ENCODE assay signal across 16 cellular contexts in the genomic region with DNA sequence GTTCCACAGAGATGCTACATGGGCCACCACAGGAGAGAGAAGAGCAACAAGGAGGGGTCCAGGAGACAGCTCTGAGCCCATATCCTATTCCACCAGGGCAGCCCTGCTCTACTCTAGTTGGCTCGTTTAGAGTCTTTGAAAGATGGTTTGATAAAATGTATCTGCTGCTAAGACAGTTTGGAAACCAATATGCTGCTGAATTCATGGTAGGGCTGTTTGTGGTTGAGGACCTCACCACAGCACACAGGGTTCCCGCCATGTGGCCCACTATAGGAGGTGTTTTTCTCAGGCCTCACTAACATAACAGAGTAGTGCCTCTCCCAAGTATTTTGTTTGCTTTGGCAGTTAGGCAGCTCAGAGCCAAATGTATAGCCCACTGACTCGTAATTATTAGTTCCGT. TPM values are rescaled to one million over a fixed set of nuclear protein-coding genes. Genes with fewer than 3 reads are reported as not detected.
DNase-seq lines count a peak whose midpoint lies in the region; ATAC-seq and TF ChIP-seq lines count a peak whose summit lies in the region.
"Had no signal": no experiment of that assay in that cellular context is flagged by ENCODE, and none has a peak within 500 bp of the region (broad histone marks: within the 10 kb centered on the region; RNA-seq: fewer than 3 reads in every experiment).

No MANE protein-coding gene starts in this region.

- DNase-seq in CD4-positive, alpha-beta T cell = no peak
- DNase-seq in Jurkat, Clone E6-1 (ENCODE audit: low read depth, low spot score) = peak; percentile 97
- DNase-seq in activated T-helper 1 cell treated with anti-CD3 and anti-CD28 coated beads, Interleukin-12 subunit alpha, Interleukin-12 subunit beta, Interleukin-2, Interleukin-4 antibody, amounts not matched to agents 30 ng/mL and 10 ng/mL and 1 ng/mL, durations not matched to agents 14 hours and 24 hours and 36 hours (ENCODE audit: low spot score) = no peak
- no peak for DNase-seq in naive thymus-derived CD4-positive, alpha-beta T cell
- DNase-seq in NCI-H510A treated with DMSO at 0.1 percent for 48 hours (lab: John Stamatoyannopoulos, UW) (no peak), thyroid gland (no peak), putamen (ENCODE audit: low spot score) (no peak)
- DNase-seq: activated CD8-positive, alpha-beta memory T cell treated with anti-CD3 and anti-CD28 coated beads for 24 hours; body of pancreas; Caco-2; head of caudate nucleus; KBM-7; left ventricle myocardium superior; NCI-H2081; right cardiac atrium; stimulated activated CD4-positive, alpha-beta T cell treated with anti-CD3 and anti-CD28 coated beads, Interleukin-15, amount 100 ng/mL, for 24 hours had no signal

- H3K27me3 Mint-ChIP-seq in CD4-positive, alpha-beta T cell = no peaks in the 10 kb centered on the region
- H3K27me3 Mint-ChIP-seq in activated T-helper 1 cell treated with anti-CD3 and anti-CD28 coated beads, Interleukin-12 subunit alpha, Interleukin-12 subunit beta, Interleukin-2, Interleukin-4 antibody, amounts not matched to agents 30 ng/mL and 10 ng/mL and 1 ng/mL, durations not matched to agents 14 hours and 24 hours and 36 hours (ENCODE audit: insufficient read depth) = no peaks in the 10 kb centered on the region
- H3K27me3 Mint-ChIP-seq in naive thymus-derived CD4-positive, alpha-beta T cell = no peaks in the 10 kb centered on the region

- peak; percentile 22 for ATAC-seq in CD4-positive, alpha-beta T cell (ENCODE audit: poor library complexity)
- peak; percentile 43 for ATAC-seq in naive thymus-derived CD4-positive, alpha-beta T cell
- ATAC-seq: body of pancreas, left ventricle myocardium superior, right cardiac atrium had no signal

- H3K36me3 ChIP-seq in naive thymus-derived CD4-positive, alpha-beta T cell (ENCODE audit: control insufficient read depth in 2 of 3, insufficient read depth in 3 of 3, low read length in 3 of 3) = peaks cover 41 to 82% (median 42%) of the 10 kb centered on the region in 3 experiments
- H3K36me3 ChIP-seq in thyroid gland = peaks cover 41 to 61% of the 10 kb centered on the region in 2 donors

- no peaks in the 10 kb centered on the region for H3K9me3 ChIP-seq in CD4-positive, alpha-beta T cell (ENCODE audit: control insufficient read depth, low read length)
- no peaks in the 10 kb centered on the region for H3K9me3 ChIP-seq in naive thymus-derived CD4-positive, alpha-beta T cell (ENCODE audit: control insufficient read depth in 2 of 3, low read length in 3 of 3)
- no peaks in the 10 kb centered on the region for H3K9me3 ChIP-seq in thyroid gland
- H3K9me3 ChIP-seq: body of pancreas, Caco-2 had no signal

- no peak for TF ChIP-seq CTCF in CD4-positive, alpha-beta T cell (IDR thresholded peaks at IDR 0.05)
- TF ChIP-seq CTCF in thyroid gland (IDR thresholded peaks at IDR 0.05) = no peak

- no peaks in the 10 kb centered on the region for H3K27me3 ChIP-seq in CD4-positive, alpha-beta T cell (ENCODE audit: control insufficient read depth, insufficient read depth, low read length)
- H3K27me3 ChIP-seq in naive thymus-derived CD4-positive, alpha-beta T cell (ENCODE audit: control insufficient read depth in 2 of 2, insufficient read depth in 2 of 2, low read length in 2 of 2) = no peaks in the 10 kb centered on the region
- H3K27me3 ChIP-seq in thyroid gland = no peaks in the 10 kb centered on the region
- H3K27me3 ChIP-seq: body of pancreas had no signal

- TF ChIP-seq POLR2A in thyroid gland (IDR thresholded peaks at IDR 0.05) = no peak

- peak overlapping the region; percentile 63 for H3K4me3 Mint-ChIP-seq in CD4-positive, alpha-beta T cell
- peak overlapping the region; percentile 1 for H3K4me3 Mint-ChIP-seq in activated T-helper 1 cell treated with anti-CD3 and anti-CD28 coated beads, Interleukin-12 subunit alpha, Interleukin-12 subunit beta, Interleukin-2, Interleukin-4 antibody, amounts not matched to agents 30 ng/mL and 10 ng/mL and 1 ng/mL, durations not matched to agents 14 hours and 24 hours and 36 hours
- peak overlapping the region in 9 of 10 donors; percentile 23 to 79 (median 63) for H3K4me3 Mint-ChIP-seq in naive thymus-derived CD4-positive, alpha-beta T cell

- no peak overlapping the region for H3K27ac ChIP-seq in CD4-positive, alpha-beta T cell (ENCODE audit: low read depth, low read length)
- peak overlapping the region; percentile 15 for H3K27ac ChIP-seq in naive thymus-derived CD4-positive, alpha-beta T cell (ENCODE audit: low read depth, low read length)
- no peak overlapping the region for H3K27ac ChIP-seq in thyroid gland
- H3K27ac ChIP-seq: body of pancreas had no signal

- CTCF ChIA-PET in CD4-positive, alpha-beta T cell (lab: Charles Lee) = interaction anchor here (1.7 kb wide), 1 partner anchor 26 kb away, joined by 3 read pairs; no protein-coding TSS in a partner anchor
- CTCF ChIA-PET in naive thymus-derived CD4-positive, alpha-beta T cell (lab: Charles Lee) = interaction anchor here (0.7 to 2.0 kb wide), 4 partner anchors 16 to 185 kb away, joined by 3 to 13 read pairs (median 4); no protein-coding TSS in a partner anchor

- H3K4me1 ChIP-seq in naive thymus-derived CD4-positive, alpha-beta T cell (ENCODE audit: control insufficient read depth in 2 of 2, insufficient read depth in 2 of 2, low read length in 2 of 2) = peaks cover 11 to 36% of the 10 kb centered on the region in 2 donors
- no peaks in the 10 kb centered on the region for H3K4me1 ChIP-seq in thyroid gland
- H3K4me1 ChIP-seq: body of pancreas, Caco-2 had no signal

- peak overlapping the region; percentile 90 for H3K27ac Mint-ChIP-seq in CD4-positive, alpha-beta T cell
- H3K27ac Mint-ChIP-seq in activated T-helper 1 cell treated with anti-CD3 and anti-CD28 coated beads, Interleukin-12 subunit alpha, Interleukin-12 subunit beta, Interleukin-2, Interleukin-4 antibody, amounts not matched to agents 30 ng/mL and 10 ng/mL and 1 ng/mL, durations not matched to agents 14 hours and 24 hours and 36 hours = peak overlapping the region; percentile 40
- H3K27ac Mint-ChIP-seq in naive thymus-derived CD4-positive, alpha-beta T cell = peak overlapping the region; percentile 75 to 96 (median 89)

- peak overlapping the region; percentile 24 for H3K4me3 ChIP-seq in Jurkat, Clone E6-1 (ENCODE audit: low read length)
- H3K4me3 ChIP-seq in naive thymus-derived CD4-positive, alpha-beta T cell (ENCODE audit: low read length) = no peak overlapping the region
- H3K4me3 ChIP-seq in thyroid gland (replicated peaks in 1 of 3) = no peak overlapping the region
- H3K4me3 ChIP-seq: body of pancreas had no signal

- H3K9me3 Mint-ChIP-seq in CD4-positive, alpha-beta T cell = no peaks in the 10 kb centered on the region
- no peaks in the 10 kb centered on the region for H3K9me3 Mint-ChIP-seq in activated T-helper 1 cell treated with anti-CD3 and anti-CD28 coated beads, Interleukin-12 subunit alpha, Interleukin-12 subunit beta, Interleukin-2, Interleukin-4 antibody, amounts not matched to agents 30 ng/mL and 10 ng/mL and 1 ng/mL, durations not matched to agents 14 hours and 24 hours and 36 hours
- H3K9me3 Mint-ChIP-seq in naive thymus-derived CD4-positive, alpha-beta T cell = peaks cover 0 to 1% (median 0%) of the 10 kb centered on the region in 11 donors

- intact Hi-C loops in CD4-positive, alpha-beta T cell (cut with DNase I, micrococcal nuclease) = no loop called here
- intact Hi-C loops in activated T-helper 1 cell treated with anti-CD3 and anti-CD28 coated beads, Interleukin-12 subunit alpha, Interleukin-12 subunit beta, Interleukin-2, Interleukin-4 antibody, amounts not matched to agents 30 ng/mL and 10 ng/mL and 1 ng/mL, durations not matched to agents 14 hours and 24 hours and 36 hours (cut with micrococcal nuclease) = no loop called here
- intact Hi-C loops in naive thymus-derived CD4-positive, alpha-beta T cell (cut with micrococcal nuclease) = loop anchor here in 1 of 2 donors (1.0 kb wide), 1 partner anchor 185 kb away; no protein-coding TSS in a partner anchor
- intact Hi-C loops in thyroid gland (cut with DNase I) = loop anchor here (10.0 kb wide), 1 partner anchor 187 kb away; no protein-coding TSS in a partner anchor

- 93% methylated on average over 4 of the region's 4 CpGs for WGBS in thyroid gland, 2 donors

- peaks cover 72% of the 10 kb centered on the region for H3K4me1 Mint-ChIP-seq in CD4-positive, alpha-beta T cell (ENCODE audit: low read depth)
- peaks cover 63% of the 10 kb centered on the region for H3K4me1 Mint-ChIP-seq in activated T-helper 1 cell treated with anti-CD3 and anti-CD28 coated beads, Interleukin-12 subunit alpha, Interleukin-12 subunit beta, Interleukin-2, Interleukin-4 antibody, amounts not matched to agents 30 ng/mL and 10 ng/mL and 1 ng/mL, durations not matched to agents 14 hours and 24 hours and 36 hours (ENCODE audit: low read depth)
- peaks cover 31 to 77% (median 67%) of the 10 kb centered on the region in 7 donors for H3K4me1 Mint-ChIP-seq in naive thymus-derived CD4-positive, alpha-beta T cell

- POLR2A ChIA-PET in CD4-positive, alpha-beta T cell (lab: Charles Lee) = interaction anchor here (0.6 to 1.2 kb wide), 4 partner anchors 18 to 149 kb away, joined by 3 to 4 read pairs (median 4); no protein-coding TSS in a partner anchor
- POLR2A ChIA-PET in naive thymus-derived CD4-positive, alpha-beta T cell (lab: Charles Lee) = interaction anchor here (0.6 to 0.9 kb wide), 2 partner anchors 9 to 52 kb away, joined by 3 to 4 read pairs; no protein-coding TSS in a partner anchor

- H3K36me3 Mint-ChIP-seq in CD4-positive, alpha-beta T cell (ENCODE audit: low read depth) = peaks cover 95% of the 10 kb centered on the region
- peaks cover 53% of the 10 kb centered on the region for H3K36me3 Mint-ChIP-seq in activated T-helper 1 cell treated with anti-CD3 and anti-CD28 coated beads, Interleukin-12 subunit alpha, Interleukin-12 subunit beta, Interleukin-2, Interleukin-4 antibody, amounts not matched to agents 30 ng/mL and 10 ng/mL and 1 ng/mL, durations not matched to agents 14 hours and 24 hours and 36 hours (ENCODE audit: low read depth)
- H3K36me3 Mint-ChIP-seq in naive thymus-derived CD4-positive, alpha-beta T cell = peaks cover 5 to 64% (median 51%) of the 10 kb centered on the region in 5 donors

RNA-seq across cellular contexts. Expression of a gene that starts 35.8 kb away (rescaled TPM):
- under 1 TPM; 0.44 to 0.50 TPM for total RNA-seq in CD4-positive, alpha-beta T cell
- polyA plus RNA-seq in Jurkat, Clone E6-1 (2012; ENCODE audit: insufficient read depth, insufficient read length) = 6.0 TPM
- 29.6 and 31.5 TPM in 2 replicates for total RNA-seq in activated T-helper 1 cell treated with anti-CD3 and anti-CD28 coated beads, Interleukin-12 subunit alpha, Interleukin-12 subunit beta, Interleukin-2, Interleukin-4 antibody, amounts not matched to agents 30 ng/mL and 10 ng/mL and 1 ng/mL, durations not matched to agents 14 hours and 24 hours and 36 hours
- total RNA-seq in naive thymus-derived CD4-positive, alpha-beta T cell = 10 to 100 TPM in 1 of 5 experiments, 1 to 10 TPM in 1, under 1 TPM in 3; 0.35 to 26.7 (median 0.78) TPM
- polyA plus RNA-seq in naive thymus-derived CD4-positive, alpha-beta T cell = under 1 TPM in 1 of 2 donors, not detected in 1; 0.13 TPM
- 10 to 100 TPM; 31.7 to 73.7 (median 45.5) TPM for total RNA-seq in thyroid gland

RNA-seq across cellular contexts. Expression of a gene that starts 37.8 kb away (rescaled TPM):
- total RNA-seq in CD4-positive, alpha-beta T cell = 100 to 1,000 TPM; 169 to 178 TPM
- 17.1 TPM for polyA plus RNA-seq in Jurkat, Clone E6-1 (2012; ENCODE audit: insufficient read depth, insufficient read length)
- total RNA-seq in activated T-helper 1 cell treated with anti-CD3 and anti-CD28 coated beads, Interleukin-12 subunit alpha, Interleukin-12 subunit beta, Interleukin-2, Interleukin-4 antibody, amounts not matched to agents 30 ng/mL and 10 ng/mL and 1 ng/mL, durations not matched to agents 14 hours and 24 hours and 36 hours = 89.7 and 90.0 TPM in 2 replicates
- total RNA-seq in naive thymus-derived CD4-positive, alpha-beta T cell = 100 to 1,000 TPM; 129 to 181 (median 152) TPM
- 100 to 1,000 TPM; 165 to 249 TPM for polyA plus RNA-seq in naive thymus-derived CD4-positive, alpha-beta T cell
- 10 to 100 TPM; 43.4 to 59.7 (median 50.2) TPM for total RNA-seq in thyroid gland

Comparison
In these comparisons a context has a peak if more than half of its experiments do, and no peak if none do; other contexts are left out.
1. H3K27ac Mint-ChIP-seq: peak in every context shown above with its lines; median percentile 90 in CD4-positive, alpha-beta T cell; 89 in naive thymus-derived CD4-positive, alpha-beta T cell; 40 in activated T-helper 1 cell treated with anti-CD3 and anti-CD28 coated beads, Interleukin-12 subunit alpha, Interleukin-12 subunit beta, Interleukin-2, Interleukin-4 antibody, amounts not matched to agents 30 ng/mL and 10 ng/mL and 1 ng/mL, durations not matched to agents 14 hours and 24 hours and 36 hours.
2. H3K4me3 Mint-ChIP-seq: peak in every context shown above with its lines; median percentile 63 in CD4-positive, alpha-beta T cell; 63 in naive thymus-derived CD4-positive, alpha-beta T cell; 1 in activated T-helper 1 cell treated with anti-CD3 and anti-CD28 coated beads, Interleukin-12 subunit alpha, Interleukin-12 subunit beta, Interleukin-2, Interleukin-4 antibody, amounts not matched to agents 30 ng/mL and 10 ng/mL and 1 ng/mL, durations not matched to agents 14 hours and 24 hours and 36 hours.